In genomic region chr14:24269910-24270536, GRCh38 we compare ENCODE assay signal across 1 cellular context.
TF ChIP-seq lines count a peak whose summit lies in the region.

No MANE protein-coding gene starts in this region.

TF ChIP-seq in GM23338, 12 proteins besides CTCF, POLR2A, EP300 and RAD21:
- TF ChIP-seq CREB1 (CRISPR knock-in tag; IDR thresholded peaks at IDR 0.05; ENCODE audit: low read depth) (no peak), EZH2phosphoT487 (IDR thresholded peaks at IDR 0.05; ENCODE audit: unreplicated experiment) (no peak), ZNF331 (CRISPR knock-in tag; IDR thresholded peaks at IDR 0.05; ENCODE audit: low read depth) (no peak), EZH2 (IDR thresholded peaks at IDR 0.05; ENCODE audit: low read depth, unreplicated experiment) (no peak), REST (IDR thresholded peaks at IDR 0.05; ENCODE audit: unreplicated experiment) (no peak), POLR2AphosphoS5 (IDR thresholded peaks at IDR 0.05; ENCODE audit: low read depth) (no peak), ZNF462 (CRISPR knock-in tag; IDR thresholded peaks at IDR 0.05) (no peak), NANOG (IDR thresholded peaks at IDR 0.05; ENCODE audit: borderline replicate concordance) (no peak), ZNF114 (CRISPR knock-in tag; IDR thresholded peaks at IDR 0.05) (no peak), STAT1 (IDR thresholded peaks at IDR 0.05; ENCODE audit: unreplicated experiment) (no peak), ETS1 (IDR thresholded peaks at IDR 0.05) (no peak), JUNB (IDR thresholded peaks at IDR 0.05; ENCODE audit: unreplicated experiment) (no peak)
